ENCODE assay signal across 17 cellular contexts in genomic region chr21:34617753-34618339, GRCh38.
"Had no signal": no experiment of that assay in that cellular context is flagged by ENCODE, and none has a peak within 500 bp of the region (broad histone marks: within the 10 kb centered on the region; RNA-seq: fewer than 3 reads in every experiment).

No MANE protein-coding gene starts in this region.

- H3K36me3 ChIP-seq: ascending aorta, breast epithelium, ovary, tibial artery, vagina, WERI-Rb-1 had no signal

- H3K27me3 ChIP-seq: ascending aorta, breast epithelium, dorsolateral prefrontal cortex, ovary, vagina had no signal

- ATAC-seq: activated CD8-positive, alpha-beta memory T cell treated with anti-CD3 and anti-CD28 coated beads, Interleukin-2, amount 10 ng/mL, durations not matched to agents 7 days and 5 days; left colon; stimulated activated effector memory CD8-positive, alpha-beta T cell treated with anti-CD3 and anti-CD28 coated beads, Interleukin-12 subunit alpha, Interleukin-12 subunit beta, amount 100 ng/mL, for 72 hours had no signal

- H3K27ac ChIP-seq: ascending aorta, breast epithelium, ovary, tibial artery, vagina, WERI-Rb-1 had no signal

- DNase-seq: activated CD4-positive, alpha-beta memory T cell treated with anti-CD3 and anti-CD28 coated beads for 36 hours; activated CD8-positive, alpha-beta memory T cell treated with anti-CD3 and anti-CD28 coated beads, Interleukin-2, amount 10 ng/mL, durations not matched to agents 7 days and 5 days; activated naive CD4-positive, alpha-beta T cell treated with anti-CD3 and anti-CD28 coated beads for 36 hours; activated T-cell treated with anti-CD3 and anti-CD28 coated beads, Interleukin-2, amount 50 U/mL, for 1 hour; dorsolateral prefrontal cortex; endodermal cell; erythroblast; left colon; naive B cell; ovary; stimulated activated CD4-positive, alpha-beta T cell treated with anti-CD3 and anti-CD28 coated beads, Interleukin-12 subunit alpha, Interleukin-12 subunit beta, amount 100 ng/mL, for 4 hours; WERI-Rb-1 had no signal

- H3K9me3 ChIP-seq: ascending aorta, breast epithelium, ovary, tibial artery, vagina had no signal

- H3K4me3 ChIP-seq: ascending aorta, breast epithelium, dorsolateral prefrontal cortex, ovary, tibial artery, vagina had no signal
